ENCODE assay signal across 8 cellular contexts in genomic region chr10:17214991-17215781, GRCh38. TPM values are rescaled to one million over a fixed set of nuclear protein-coding genes. Genes with fewer than 3 reads are reported as not detected.
A peak's percentile ranks its signal among the peaks of the same experiment; 100 is the strongest.
DNase-seq lines count a peak whose midpoint lies in the region; ATAC-seq and TF ChIP-seq lines count a peak whose summit lies in the region.

No MANE protein-coding gene starts in this region.

- no peaks in the 10 kb centered on the region for H3K9me3 ChIP-seq in muscle layer of duodenum (ENCODE audit: control insufficient read depth in 1 of 2, low read length in 2 of 2)

- no peaks in the 10 kb centered on the region for H3K27me3 Mint-ChIP-seq in MCF 10A (ENCODE audit: insufficient read depth, unreplicated experiment)

- peak; percentile 55 for DNase-seq in AG20443 (ENCODE audit: low spot score)
- peak; percentile 66 for DNase-seq in KBM-7
- DNase-seq in MCF 10A (ENCODE audit: unreplicated experiment), result peak; percentile 96
- DNase-seq in NK-92 treated with Interleukin-12 subunit alpha and Interleukin-12 subunit beta, amount 100 ng/mL, for 24 hours (lab: John Stamatoyannopoulos, UW), result no peak
- DNase-seq in stimulated activated CD4-positive, alpha-beta T cell treated with anti-CD3 and anti-CD28 coated beads, Interleukin-2, amount 100 ng/mL, for 48 hours, result no peak

- peak overlapping the region; percentile 67 for H3K4me3 Mint-ChIP-seq in MCF 10A (ENCODE audit: unreplicated experiment)

- no peak for TF ChIP-seq CTCF in MCF 10A (IDR thresholded peaks at IDR 0.05; ENCODE audit: unreplicated experiment)

- POLR2A ChIA-PET in MCF 10A (lab: Yijun Ruan, JAX), result interaction anchor here (0.6 to 5.0 kb wide), 12 partner anchors 9 to 1034 kb away, joined by 3 to 56 read pairs (median 4); partner anchors contain the start of genes STAM, TRDMT1 and VIM

- no peaks in the 10 kb centered on the region for H3K36me3 Mint-ChIP-seq in MCF 10A (ENCODE audit: insufficient read depth, unreplicated experiment)

- BruUV-seq in MCF 10A (replicated peaks; lab: Mats Ljungman, UMichigan), result TSS peak; percentile 81

- peaks cover 29% of the 10 kb centered on the region for H3K4me1 Mint-ChIP-seq in MCF 10A (ENCODE audit: insufficient read depth, unreplicated experiment)

- in situ Hi-C loops in KBM-7 (cut with MboI; ENCODE audit: low pct_unique_long_range_greater_than_20kb, low sequenced_read_pairs), result no loop called here

- no peak overlapping the region for H3K4me3 ChIP-seq in muscle layer of duodenum (ENCODE audit: low read depth in 1 of 2, low read length in 2 of 2)

- no peaks in the 10 kb centered on the region for H3K9me3 Mint-ChIP-seq in MCF 10A (ENCODE audit: unreplicated experiment)

- no peaks in the 10 kb centered on the region for H3K27me3 ChIP-seq in muscle layer of duodenum (ENCODE audit: low read depth, low read length)

- peaks cover 0 to 4% of the 10 kb centered on the region in 2 donors for H3K4me1 ChIP-seq in muscle layer of duodenum (ENCODE audit: control insufficient read depth in 1 of 2, insufficient read depth in 2 of 2, low read length in 2 of 2)

- CTCF ChIA-PET in MCF 10A (lab: Yijun Ruan, JAX), result interaction anchor here (0.5 to 1.9 kb wide), 6 partner anchors 14 to 546 kb away, joined by 3 to 11 read pairs (median 4); partner anchors contain the start of gene TRDMT1

- intact Hi-C loops in MCF 10A (cut with micrococcal nuclease), result no loop called here

- ATAC-seq in GM21737 (IDR thresholded peaks at IDR 0.05; ENCODE audit: unreplicated experiment) (no peak), GM19463 (IDR thresholded peaks at IDR 0.05; ENCODE audit: unreplicated experiment) (no peak)

- peak overlapping the region; percentile 89 for H3K27ac ChIP-seq in muscle layer of duodenum (ENCODE audit: low read length)

- H3K27ac Mint-ChIP-seq in MCF 10A (ENCODE audit: low read depth, unreplicated experiment), result peak overlapping the region; percentile 95

- H3K36me3 ChIP-seq in muscle layer of duodenum (ENCODE audit: control insufficient read depth in 1 of 2, insufficient read depth in 2 of 2, low read length in 2 of 2), result peaks cover 0 to 27% of the 10 kb centered on the region in 2 donors

RNA-seq across cellular contexts. Expression of gene VIM, which starts 12.9 kb away (rescaled TPM):
- total RNA-seq in MCF 10A (2022), result 1,413 and 1,430 TPM in 2 replicates

RNA-seq across cellular contexts. Expression of gene TRDMT1, which starts 13.7 kb away (rescaled TPM):
- total RNA-seq in MCF 10A (2022), result 5.4 and 8.7 TPM in 2 replicates

Comparison
In these comparisons a context has a peak if more than half of its experiments do, and no peak if none do; other contexts are left out.
1. DNase-seq: peak in AG20443 (single experiment), KBM-7 (single experiment) and MCF 10A (single experiment); none in NK-92 treated with Interleukin-12 subunit alpha and Interleukin-12 subunit beta, amount 100 ng/mL, for 24 hours (single experiment) and stimulated activated CD4-positive, alpha-beta T cell treated with anti-CD3 and anti-CD28 coated beads, Interleukin-2, amount 100 ng/mL, for 48 hours (0 of 2).